In genomic region chr18:67217551-67218166, GRCh38 we compare ENCODE assay signal across 8 cellular contexts.
DNase-seq lines count a peak whose midpoint lies in the region; ATAC-seq, FAIRE-seq and TF ChIP-seq lines count a peak whose summit lies in the region.

No MANE protein-coding gene starts in this region.

- no peak overlapping the region for H3K4me3 Mint-ChIP-seq in activated T-helper 2 cell treated with anti-CD3 and anti-CD28 coated beads, Interferon-gamma antibody, Interleukin-2, Interleukin-4, amounts not matched to agents 10 μg/mL and 5 μg/mL and 100 μg/mL, durations not matched to agents 14 hours and 24 hours and 36 hours (ENCODE audit: low read depth)

- H2AFZ ChIP-seq in parathyroid adenoma = no peak overlapping the region

- DNase-seq in DMS53 treated with DMSO at 0.1 percent for 48 hours (lab: John Stamatoyannopoulos, UW; ENCODE audit: unreplicated experiment) = peak; percentile 82
- peak; percentile 12 for DNase-seq in HTR-8/SVneo (ENCODE audit: insufficient read length, low spot score)
- DNase-seq in RKO (ENCODE audit: low spot score) = peak; percentile 74
- DNase-seq in activated T-helper 2 cell treated with anti-CD3 and anti-CD28 coated beads, Interferon-gamma antibody, Interleukin-2, Interleukin-4, amounts not matched to agents 10 μg/mL and 5 μg/mL and 100 μg/mL, durations not matched to agents 14 hours and 24 hours and 36 hours (ENCODE audit: low spot score) = peak; percentile 22
- peak; percentile 79 for DNase-seq in fibroblast of villous mesenchyme (ENCODE audit: low read depth)
- no peak for DNase-seq in posterior vena cava (ENCODE audit: low spot score)

- TF ChIP-seq CTCF in fibroblast of villous mesenchyme (IDR thresholded peaks at IDR 0.05; ENCODE audit: insufficient read depth, low read depth, low read length) (peak; percentile 73), parathyroid adenoma (IDR thresholded peaks at IDR 0.05) (peak; percentile 80)

- H3K27ac Mint-ChIP-seq in activated T-helper 2 cell treated with anti-CD3 and anti-CD28 coated beads, Interferon-gamma antibody, Interleukin-2, Interleukin-4, amounts not matched to agents 10 μg/mL and 5 μg/mL and 100 μg/mL, durations not matched to agents 14 hours and 24 hours and 36 hours = no peak overlapping the region

- no peaks in the 10 kb centered on the region for H3K36me3 ChIP-seq in parathyroid adenoma (ENCODE audit: control insufficient read depth, insufficient read depth, low read length)

- H3K4me1 ChIP-seq in parathyroid adenoma = no peaks in the 10 kb centered on the region

- H3K9ac ChIP-seq in parathyroid adenoma = no peak overlapping the region

- no peaks in the 10 kb centered on the region for H3K27me3 Mint-ChIP-seq in activated T-helper 2 cell treated with anti-CD3 and anti-CD28 coated beads, Interferon-gamma antibody, Interleukin-2, Interleukin-4, amounts not matched to agents 10 μg/mL and 5 μg/mL and 100 μg/mL, durations not matched to agents 14 hours and 24 hours and 36 hours (ENCODE audit: low read depth)

- no peaks in the 10 kb centered on the region for H3K9me3 Mint-ChIP-seq in activated T-helper 2 cell treated with anti-CD3 and anti-CD28 coated beads, Interferon-gamma antibody, Interleukin-2, Interleukin-4, amounts not matched to agents 10 μg/mL and 5 μg/mL and 100 μg/mL, durations not matched to agents 14 hours and 24 hours and 36 hours

- no peak overlapping the region for H3K27ac ChIP-seq in parathyroid adenoma

- no peak for FAIRE-seq in HTR-8/SVneo (lab: Jason Lieb, UNC)

- H3K4me1 Mint-ChIP-seq in activated T-helper 2 cell treated with anti-CD3 and anti-CD28 coated beads, Interferon-gamma antibody, Interleukin-2, Interleukin-4, amounts not matched to agents 10 μg/mL and 5 μg/mL and 100 μg/mL, durations not matched to agents 14 hours and 24 hours and 36 hours (ENCODE audit: low read depth) = no peaks in the 10 kb centered on the region

- H3K4me2 ChIP-seq in parathyroid adenoma (ENCODE audit: low read length) = no peak overlapping the region

- peak; percentile 92 for ATAC-seq in GM21381 (IDR thresholded peaks at IDR 0.05; ENCODE audit: unreplicated experiment)

- no peaks in the 10 kb centered on the region for H3K9me3 ChIP-seq in parathyroid adenoma (ENCODE audit: control insufficient read depth, low read length)

- intact Hi-C loops in activated T-helper 2 cell treated with anti-CD3 and anti-CD28 coated beads, Interferon-gamma antibody, Interleukin-2, Interleukin-4, amounts not matched to agents 10 μg/mL and 5 μg/mL and 100 μg/mL, durations not matched to agents 14 hours and 24 hours and 36 hours (cut with micrococcal nuclease) = loop anchor here (2.0 to 10.0 kb wide), 4 partner anchors 987 to 1520 kb away; no protein-coding TSS in a partner anchor
- intact Hi-C loops in posterior vena cava (cut with DNase I) = loop anchor here (5.0 to 10.0 kb wide), 2 partner anchors 1445 to 1447 kb away; no protein-coding TSS in a partner anchor

- H3K36me3 Mint-ChIP-seq in activated T-helper 2 cell treated with anti-CD3 and anti-CD28 coated beads, Interferon-gamma antibody, Interleukin-2, Interleukin-4, amounts not matched to agents 10 μg/mL and 5 μg/mL and 100 μg/mL, durations not matched to agents 14 hours and 24 hours and 36 hours (ENCODE audit: low read depth) = no peaks in the 10 kb centered on the region

- H3K4me3 ChIP-seq in fibroblast of villous mesenchyme (ENCODE audit: low read depth, low read length) (no peak overlapping the region), parathyroid adenoma (ENCODE audit: low read depth, low read length) (no peak overlapping the region)

- no peaks in the 10 kb centered on the region for H3K79me2 ChIP-seq in parathyroid adenoma

- H3K27me3 ChIP-seq in parathyroid adenoma (ENCODE audit: control insufficient read depth, insufficient read depth, low read length) = no peaks in the 10 kb centered on the region
